Comparison of ENCODE assay signal across 9 cellular contexts in the genomic region with DNA sequence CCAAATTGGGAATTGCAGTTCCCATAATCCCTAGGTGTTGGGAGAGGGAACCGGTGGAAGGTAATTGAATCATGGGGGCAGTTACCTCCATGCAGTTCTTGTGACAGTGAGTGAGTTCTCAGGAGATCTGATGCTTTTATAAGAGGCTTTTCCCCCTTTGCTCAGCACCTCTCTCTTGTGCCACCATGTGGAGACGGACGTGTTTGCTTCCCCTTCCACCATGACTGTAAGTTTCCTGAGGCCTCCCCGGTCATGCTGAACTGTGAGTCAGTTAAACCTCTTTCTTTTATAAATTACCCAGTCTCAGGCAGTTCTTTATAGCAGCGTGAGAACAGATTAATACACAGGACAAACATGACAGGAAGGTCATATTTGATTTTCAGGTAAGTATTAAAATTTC. TPM values are rescaled to one million over a fixed set of nuclear protein-coding genes. Genes with fewer than 3 reads are reported as not detected.
DNase-seq lines count a peak whose midpoint lies in the region; ATAC-seq, FAIRE-seq and TF ChIP-seq lines count a peak whose summit lies in the region.
"Had no signal": no experiment of that assay in that cellular context is flagged by ENCODE, and none has a peak within 500 bp of the region (broad histone marks: within the 10 kb centered on the region; RNA-seq: fewer than 3 reads in every experiment).

No MANE protein-coding gene starts in this region.

- RAD21 ChIA-PET in GM12878 (lab: Charles Lee; ENCODE audit: unreplicated experiment): interaction anchor here (0.6 to 1.6 kb wide), 5 partner anchors 16 to 294 kb away, joined by 3 to 6 read pairs (median 4); no protein-coding TSS in a partner anchor

- H3K36me3 ChIP-seq in GM12878 (ENCODE audit: control insufficient read depth in 2 of 2, insufficient read depth in 2 of 2, low read length in 1 of 2) (no peaks in the 10 kb centered on the region), psoas muscle (ENCODE audit: insufficient read depth in 1 of 2, low read depth in 1 of 2) (no peaks in the 10 kb centered on the region)
- H3K36me3 ChIP-seq: BLaER1 treated with 17β-estradiol and CSF1 and Interleukin-3, amounts not matched to agents 10 nM and 100 nM had no signal

- peak; percentile 67 for TF ChIP-seq RAD21 in GM12878 (IDR thresholded peaks at IDR 0.05; ENCODE audit: insufficient read depth, low read depth, low read length)

- H3K4me3 ChIP-seq in GM12878 (no peak overlapping the region), psoas muscle (no peak overlapping the region)
- H3K4me3 ChIP-seq: BLaER1 treated with 17β-estradiol and CSF1 and Interleukin-3, amounts not matched to agents 10 nM and 100 nM had no signal

- no peak overlapping the region for H3K4me2 ChIP-seq in GM12878 (ENCODE audit: control insufficient read depth, insufficient read depth)
- H3K4me2 ChIP-seq: BLaER1 treated with 17β-estradiol and CSF1 and Interleukin-3, amounts not matched to agents 10 nM and 100 nM had no signal

- no peak for TF ChIP-seq POLR2A in GM12878 (IDR thresholded peaks at IDR 0.05; ENCODE audit: low read depth, low read length)

- H3K4me1 ChIP-seq in GM12878 (ENCODE audit: control insufficient read depth, insufficient read depth, low read length): no peaks in the 10 kb centered on the region
- no peaks in the 10 kb centered on the region for H3K4me1 ChIP-seq in psoas muscle

- peak; percentile 11 for DNase-seq in NCI-H2171 treated with DMSO at 0.1 percent for 48 hours (lab: John Stamatoyannopoulos, UW)
- DNase-seq in NCI-H2171 (lab: John Stamatoyannopoulos, UW): no peak
- peak; percentile 65 for DNase-seq in NCI-H82 (lab: John Stamatoyannopoulos, UW)
- DNase-seq in GM12878 (ENCODE audit: low read depth, low spot score): no peak
- DNase-seq in psoas muscle: no peak

- intact Hi-C loops in GM12878 (cut with micrococcal nuclease; ENCODE audit: unreplicated experiment) (loop anchor here (1.0 kb wide), 1 partner anchor 293 kb away; no protein-coding TSS in a partner anchor), psoas muscle (cut with DNase I) (loop anchor here in 1 of 2 donors (10.0 kb wide), 1 partner anchor 295 kb away; no protein-coding TSS in a partner anchor)

- H3K27ac ChIP-seq in GM12878 (ENCODE audit: control insufficient read depth, insufficient read depth): no peak overlapping the region
- no peak overlapping the region for H3K27ac ChIP-seq in psoas muscle
- H3K27ac ChIP-seq: BLaER1 treated with 17β-estradiol and CSF1 and Interleukin-3, amounts not matched to agents 10 nM and 100 nM had no signal

- CTCF ChIA-PET in GM12878 (lab: Yijun Ruan, JAX): interaction anchor here (0.6 to 1.4 kb wide), 7 partner anchors 120 to 483 kb away, joined by 3 to 10 read pairs (median 4); no protein-coding TSS in a partner anchor

- SMC1A ChIA-PET in GM12878 (lab: Charles Lee; ENCODE audit: uncharacterized antibody, unreplicated experiment): interaction anchor here (0.7 to 2.0 kb wide), 6 partner anchors 15 to 255 kb away, joined by 3 to 4 read pairs (median 3); no protein-coding TSS in a partner anchor

- BruUV-seq in GM12878 (replicated peaks; lab: Mats Ljungman, UMichigan): no TSS peak

- H2AFZ ChIP-seq in GM12878 (ENCODE audit: control insufficient read depth, low read depth, low read length): no peak overlapping the region

- ATAC-seq in GM12878: peak; percentile 89
- peak in 1 of 4 donors; percentile 68 for ATAC-seq in psoas muscle
- ATAC-seq in GM21737 (IDR thresholded peaks at IDR 0.05; ENCODE audit: unreplicated experiment): no peak
- ATAC-seq in HG02763 (IDR thresholded peaks at IDR 0.05; ENCODE audit: unreplicated experiment): no peak
- ATAC-seq in GM18511 (IDR thresholded peaks at IDR 0.05; ENCODE audit: unreplicated experiment): no peak

- H4K20me1 ChIP-seq in GM12878 (ENCODE audit: control insufficient read depth, insufficient read depth): no peaks in the 10 kb centered on the region
- H4K20me1 ChIP-seq: BLaER1 treated with 17β-estradiol and CSF1 and Interleukin-3, amounts not matched to agents 10 nM and 100 nM had no signal

- H3K79me2 ChIP-seq in GM12878 (ENCODE audit: control insufficient read depth, insufficient read depth, low read length): no peaks in the 10 kb centered on the region

- H3K9me3 ChIP-seq in GM12878 (replicated peaks; ENCODE audit: control insufficient read depth, insufficient read depth, low read length) (no peaks in the 10 kb centered on the region), psoas muscle (no peaks in the 10 kb centered on the region)
- H3K9me3 ChIP-seq: BLaER1 treated with 17β-estradiol and CSF1 and Interleukin-3, amounts not matched to agents 10 nM and 100 nM had no signal

- POLR2A ChIA-PET in GM12878 (lab: Charles Lee): no interaction called here

- in situ Hi-C loops in GM12878 (cut with MboI): loop anchor here (5.0 kb wide), 1 partner anchor 292 kb away; no protein-coding TSS in a partner anchor

- FAIRE-seq in GM12878 (lab: Jason Lieb, UNC): no peak

- no peak for TF ChIP-seq EP300 in GM12878 (IDR thresholded peaks at IDR 0.05; ENCODE audit: borderline replicate concordance in 1 of 2, control insufficient read depth in 1 of 2, low read depth in 2 of 2, low read length in 2 of 2)

- H3K27me3 ChIP-seq in GM12878 (replicated peaks in 1 of 2; ENCODE audit: control insufficient read depth in 2 of 2, insufficient read depth in 2 of 2, low read length in 1 of 2): no peaks in the 10 kb centered on the region; a peak in 1 of 4 replicates
- no peaks in the 10 kb centered on the region for H3K27me3 ChIP-seq in psoas muscle (ENCODE audit: insufficient read depth in 3 of 3, low read length in 2 of 3)
- H3K27me3 ChIP-seq: BLaER1 treated with 17β-estradiol and CSF1 and Interleukin-3, amounts not matched to agents 10 nM and 100 nM had no signal

- TF ChIP-seq CTCF in GM12878 (IDR thresholded peaks at IDR 0.05 in 2 of 3, conservative IDR thresholded peaks at IDR 0.05 in 1 of 3; ENCODE audit: control insufficient read depth in 2 of 3, extremely low read depth in 1 of 3, insufficient read depth in 1 of 3, low read depth in 3 of 3, low read length in 3 of 3) (peak; percentile 36 to 54 (median 44); a peak in 5 of 6 replicates), psoas muscle (IDR thresholded peaks at IDR 0.05) (peak; percentile 27)

- WGBS in GM12878 (ENCODE audit: insufficient coverage, insufficient replicate concordance, low lambda C conversion rate, missing lambda C conversion rate): 60% methylated on average over 5 of the region's 5 CpGs
- WGBS in psoas muscle, 3 donors: 54 to 59% (median 57%) methylated on average over 5 of the region's 5 CpGs

- no peak overlapping the region for H3K9ac ChIP-seq in GM12878 (ENCODE audit: control insufficient read depth, insufficient read depth, low read length)
- H3K9ac ChIP-seq: BLaER1 treated with 17β-estradiol and CSF1 and Interleukin-3, amounts not matched to agents 10 nM and 100 nM had no signal

TF ChIP-seq in GM12878, 131 proteins besides CTCF, POLR2A, EP300 and RAD21 (continues in another document):
- no peak for TF ChIP-seq SREBF1 (IDR thresholded peaks at IDR 0.05; ENCODE audit: low read length)
- no peak for TF ChIP-seq RB1 (IDR thresholded peaks at IDR 0.05; ENCODE audit: borderline replicate concordance)
- no peak for TF ChIP-seq ZNF622 (IDR thresholded peaks at IDR 0.05)
- peak; percentile 64 for TF ChIP-seq YY1 (IDR thresholded peaks at IDR 0.05; ENCODE audit: low read depth, low read length)
- TF ChIP-seq, protein P1, sequence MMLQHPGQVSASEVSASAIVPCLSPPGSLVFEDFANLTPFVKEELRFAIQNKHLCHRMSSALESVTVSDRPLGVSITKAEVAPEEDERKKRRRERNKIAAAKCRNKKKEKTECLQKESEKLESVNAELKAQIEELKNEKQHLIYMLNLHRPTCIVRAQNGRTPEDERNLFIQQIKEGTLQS (IDR thresholded peaks at IDR 0.05; ENCODE audit: borderline replicate concordance, extremely low read depth, low read depth, low read length): no peak
- no peak for TF ChIP-seq SPI1 (IDR thresholded peaks at IDR 0.05; ENCODE audit: borderline replicate concordance, insufficient read depth, low read depth, low read length)

RNA-seq across cellular contexts. Expression of a gene that starts 25.3 kb away (rescaled TPM):
- 5.5 and 6.6 TPM in 2 replicates for total RNA-seq in GM12878 (2013; cell fraction: nucleolus; rRNA removed)
- 3.9 and 4.5 TPM in 2 replicates for total RNA-seq in GM12878 (2014; rRNA removed)
- total RNA-seq in GM12878 (2014; rRNA removed; fragmentation: Illumina TruSeq; extraction: Trizol): 3.5 and 3.7 TPM in 2 replicates
- 4.5 and 4.7 TPM in 2 replicates for total RNA-seq in GM12878 (2021)
- 1.9 TPM for polyA plus RNA-seq in GM12878 (2011; ENCODE audit: low read depth)
- polyA plus RNA-seq in GM12878 (2011; rRNA removed): 7.2 and 9.4 TPM in 2 replicates
- 3.2 and 3.4 TPM in 2 replicates for polyA plus RNA-seq in GM12878 (2011; cell fraction: cytosol; rRNA removed)
- polyA plus RNA-seq in GM12878 (2011; cell fraction: nucleus; rRNA removed): 2.5 and 3.0 TPM in 2 replicates
- polyA plus RNA-seq in GM12878 (2012): 3.1 and 3.2 TPM in 2 replicates
- polyA plus RNA-seq in GM12878 (2014; fragmentation: Illumina TruSeq; extraction: Trizol): 2.8 TPM in 2 replicates
- under 1 TPM; 0.64 to 0.82 TPM for polyA plus RNA-seq in GM12878 (2014; fragmentation: Nextera tagmentation; extraction: Ambion mirVana)
- 2.4 and 2.6 TPM in 2 replicates for polyA plus RNA-seq in GM12878 (2014; rRNA removed)
- under 1 TPM; 0.52 to 0.59 TPM for polyA plus RNA-seq in GM12878 (2016; fragmentation: Nextera tagmentation; extraction: Ambion mirVana)
- 10.3 and 11.0 TPM in 2 replicates for polyA minus RNA-seq in GM12878 (2011; rRNA and poly(A)+ RNA removed)
- 4.7 and 5.3 TPM in 2 replicates for polyA minus RNA-seq in GM12878 (2011; cell fraction: cytosol; rRNA and poly(A)+ RNA removed)
- polyA minus RNA-seq in GM12878 (2011; cell fraction: nucleus; rRNA and poly(A)+ RNA removed): 3.5 and 6.1 TPM in 2 replicates
- total RNA-seq in psoas muscle: 10 to 100 TPM; 30.8 to 39.7 (median 33.8) TPM
- polyA plus RNA-seq in psoas muscle: 10 to 100 TPM in 2 of 3 donors, 1 to 10 TPM in 1; 4.5 to 36.3 (median 16.0) TPM

Comparison
In these comparisons a context has a peak if more than half of its experiments do, and no peak if none do; other contexts are left out.
1. DNase-seq: peak in NCI-H2171 treated with DMSO at 0.1 percent for 48 hours (single experiment) and NCI-H82 (single experiment); none in NCI-H2171 (single experiment), GM12878 (single experiment) and psoas muscle (0 of 2).
2. RNA of a gene that starts 25.3 kb away (total RNA-seq): 30.8 to 39.7 TPM in psoas muscle; 3.5 to 6.6 TPM in GM12878; every median in the first group is over 4 times any median in the second.